9 cellular contexts compared by ENCODE assay signal in genomic region chr17:14061666-14062560, GRCh38. TPM values are rescaled to one million over a fixed set of nuclear protein-coding genes. Genes with fewer than 3 reads are reported as not detected.
DNase-seq lines count a peak whose midpoint lies in the region; ATAC-seq and TF ChIP-seq lines count a peak whose summit lies in the region.
"Had no signal": no experiment of that assay in that cellular context is flagged by ENCODE, and none has a peak within 500 bp of the region (broad histone marks: within the 10 kb centered on the region; RNA-seq: fewer than 3 reads in every experiment).

No MANE protein-coding gene starts in this region.

- H3K4me2 ChIP-seq in GM23248 (ENCODE audit: unreplicated experiment) = peak overlapping the region; percentile 80

- in situ Hi-C loops in GM23248 (cut with MboI) (loop anchor here (25.0 kb wide), 1 partner anchor 725 kb away; no protein-coding TSS in a partner anchor), HAP-1 (cut with MboI; ENCODE audit: low sequenced_read_pairs) (loop anchor here (25.0 kb wide), 1 partner anchor 1050 kb away; the partner anchor contains the start of gene ELAC2)

- H3K4me1 ChIP-seq in GM23248 (ENCODE audit: insufficient read depth) (peaks cover 35% of the 10 kb centered on the region), psoas muscle (peaks cover 12% of the 10 kb centered on the region), HAP-1 (no peaks in the 10 kb centered on the region)

- no peaks in the 10 kb centered on the region for H3K27me3 ChIP-seq in GM23248 (replicated peaks; ENCODE audit: insufficient read depth)
- no peaks in the 10 kb centered on the region for H3K27me3 ChIP-seq in psoas muscle (ENCODE audit: insufficient read depth in 3 of 3, low read length in 2 of 3)
- no peaks in the 10 kb centered on the region for H3K27me3 ChIP-seq in HAP-1 (ENCODE audit: low read depth)

- no peaks in the 10 kb centered on the region for H4K20me1 ChIP-seq in GM23248 (ENCODE audit: insufficient read depth)

- H2AFZ ChIP-seq in GM23248 = peak overlapping the region; percentile 75

- TF ChIP-seq CTCF in fibroblast of the aortic adventitia (IDR thresholded peaks at IDR 0.05; ENCODE audit: insufficient read depth, low read length) (peak; percentile 44), psoas muscle (IDR thresholded peaks at IDR 0.05) (peak; percentile 16)

- H3K9me3 ChIP-seq in GM23248 (ENCODE audit: low read depth) (no peaks in the 10 kb centered on the region), psoas muscle (no peaks in the 10 kb centered on the region), HAP-1 (no peaks in the 10 kb centered on the region)

- 53 to 57% methylated on average over 10 of the region's 10 CpGs for WGBS in GM23248 (ENCODE audit: low coverage in 1 of 2, low lambda C conversion rate in 2 of 2, missing lambda C conversion rate in 2 of 2), 2 experiments
- 58 to 79% (median 61%) methylated on average over 10 of the region's 10 CpGs for WGBS in psoas muscle, 3 donors

- H3F3A ChIP-seq in GM23248 (ENCODE audit: insufficient read depth) = peaks cover 43% of the 10 kb centered on the region

- H3K4me3 ChIP-seq in GM23248 (peak overlapping the region; percentile 44), fibroblast of the aortic adventitia (ENCODE audit: low read depth, low read length) (peak overlapping the region; percentile 41), psoas muscle (no peak overlapping the region), HAP-1 (no peak overlapping the region)

- peaks cover 64% of the 10 kb centered on the region for H3K79me2 ChIP-seq in GM23248 (ENCODE audit: insufficient read depth)

- H3K27ac ChIP-seq in GM23248 (peak overlapping the region; percentile 78), psoas muscle (peak overlapping the region; percentile 72)

- intact Hi-C loops in psoas muscle (cut with DNase I) = loop anchor here in 1 of 2 donors (10.0 kb wide), 1 partner anchor 243 kb away; the partner anchor contains the start of gene HS3ST3B1

- ATAC-seq in SK-N-SH treated with all-trans-retinoic acid at 6 μM for 48 hours (peak; percentile 99), psoas muscle (peak; percentile 96 to 99 (median 98)), HG02840 (IDR thresholded peaks at IDR 0.05; ENCODE audit: low FRiP score, unreplicated experiment) (no peak), HG03354 (IDR thresholded peaks at IDR 0.05; ENCODE audit: poor library complexity, severe bottlenecking, unreplicated experiment) (no peak)

- H3K9me2 ChIP-seq in GM23248 (ENCODE audit: insufficient read depth) = no peaks in the 10 kb centered on the region

- DNase-seq in GM23248 (peak; percentile 93), fibroblast of the aortic adventitia (ENCODE audit: low read depth) (peak; percentile 96), psoas muscle (peak; percentile 30 to 51), NCI-H526 treated with DMSO at 0.1 percent for 48 hours (lab: John Stamatoyannopoulos, UW) (no peak), HAP-1 (ENCODE audit: low spot score in 2 of 2) (no peak)
- DNase-seq: DND-41 had no signal

- H3K9ac ChIP-seq in GM23248 = peak overlapping the region; percentile 15; the same call in 1 of the 2 replicates

- H3K36me3 ChIP-seq in GM23248 (ENCODE audit: low read depth) (no peaks in the 10 kb centered on the region), psoas muscle (ENCODE audit: insufficient read depth in 1 of 2, low read depth in 1 of 2) (no peaks in the 10 kb centered on the region), HAP-1 (replicated peaks) (peaks cover 4% of the 10 kb centered on the region)

TF ChIP-seq in SK-N-SH treated with all-trans-retinoic acid at 6 μM for 48 hours, 23 proteins besides CTCF, POLR2A, EP300 and RAD21:
- TF ChIP-seq ISL1 (CRISPR knock-in tag; IDR thresholded peaks at IDR 0.05) = 0 out of 2 replicates have a peak, but pooled peaks have one; percentile 36
- TF ChIP-seq ZNF565 (CRISPR knock-in tag; conservative IDR thresholded peaks at IDR 0.05; ENCODE audit: low read depth) = no peak
- TF ChIP-seq ZFP3 (CRISPR knock-in tag; IDR thresholded peaks at IDR 0.05) = peak; percentile 41; the same call in 1 of the 2 replicates

RNA-seq across cellular contexts. Expression of gene COX10, which starts 7.4 kb away (rescaled TPM):
- 13.9 and 24.4 TPM in 2 replicates for total RNA-seq in GM23248 (2014; rRNA removed; shearing (Covaris generic))
- polyA plus RNA-seq in GM23248 (2016; fragmentation: Nextera tagmentation; extraction: Ambion mirVana) (16.0 and 18.5 TPM in 2 replicates), psoas muscle (10 to 100 TPM; 60.5 to 74.7 (median 71.4) TPM)
- total RNA-seq in fibroblast of the aortic adventitia (ENCODE audit: low replicate concordance) (6.4 and 19.2 TPM in 2 replicates), psoas muscle (10 to 100 TPM; 31.5 to 77.1 (median 43.9) TPM)

Comparison
In these comparisons a context has a peak if more than half of its experiments do, and no peak if none do; other contexts are left out.
1. DNase-seq: peak in GM23248 (single experiment), fibroblast of the aortic adventitia (single experiment) and psoas muscle (2 of 2); none in NCI-H526 treated with DMSO at 0.1 percent for 48 hours (single experiment) and HAP-1 (0 of 2).
2. H3K4me3 ChIP-seq: peak in GM23248 (single experiment) and fibroblast of the aortic adventitia (single experiment); none in psoas muscle (single experiment) and HAP-1 (single experiment).
3. ATAC-seq: peak in SK-N-SH treated with all-trans-retinoic acid at 6 μM for 48 hours (single experiment) and psoas muscle (4 of 4); none in HG02840 (single experiment) and HG03354 (single experiment).